ENCODE assay signal across 1 cellular context in genomic region chr6:36729169-36729549, GRCh38.
TF ChIP-seq lines count a peak whose summit lies in the region.

No MANE protein-coding gene starts in this region.

TF ChIP-seq in HEK293, 187 proteins besides CTCF, POLR2A, EP300 and RAD21:
- TF ChIP-seq ATF2 (tag by site-specific recombination; IDR thresholded peaks at IDR 0.05; ENCODE audit: low read depth), result peak; percentile 27; the same call in 1 of the 2 replicates
- no peak for TF ChIP-seq ZNF791 (tag by site-specific recombination; IDR thresholded peaks at IDR 0.05)
- no peak for TF ChIP-seq GFI1B (tag by site-specific recombination; IDR thresholded peaks at IDR 0.05)
- TF ChIP-seq ZFP3 (tag by site-specific recombination; IDR thresholded peaks at IDR 0.05; ENCODE audit: low read depth), result no peak
- TF ChIP-seq GLI4 (tag by site-specific recombination; IDR thresholded peaks at IDR 0.05), result no peak
- TF ChIP-seq, protein P1, sequence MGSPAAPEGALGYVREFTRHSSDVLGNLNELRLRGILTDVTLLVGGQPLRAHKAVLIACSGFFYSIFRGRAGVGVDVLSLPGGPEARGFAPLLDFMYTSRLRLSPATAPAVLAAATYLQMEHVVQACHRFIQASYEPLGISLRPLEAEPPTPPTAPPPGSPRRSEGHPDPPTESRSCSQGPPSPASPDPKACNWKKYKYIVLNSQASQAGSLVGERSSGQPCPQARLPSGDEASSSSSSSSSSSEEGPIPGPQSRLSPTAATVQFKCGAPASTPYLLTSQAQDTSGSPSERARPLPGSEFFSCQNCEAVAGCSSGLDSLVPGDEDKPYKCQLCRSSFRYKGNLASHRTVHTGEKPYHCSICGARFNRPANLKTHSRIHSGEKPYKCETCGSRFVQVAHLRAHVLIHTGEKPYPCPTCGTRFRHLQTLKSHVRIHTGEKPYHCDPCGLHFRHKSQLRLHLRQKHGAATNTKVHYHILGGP (tag by site-specific recombination; IDR thresholded peaks at IDR 0.05), result no peak
- TF ChIP-seq ZNF777 (tag by site-specific recombination; IDR thresholded peaks at IDR 0.05; ENCODE audit: borderline replicate concordance), result no peak
- TF ChIP-seq ZNF157 (tag by site-specific recombination; IDR thresholded peaks at IDR 0.05), result no peak
- no peak for TF ChIP-seq SETDB1 (IDR thresholded peaks at IDR 0.05; ENCODE audit: insufficient read length, low read length)
- no peak for TF ChIP-seq ZBTB17 (tag by site-specific recombination; IDR thresholded peaks at IDR 0.05)
- TF ChIP-seq ZNF580 (tag by site-specific recombination; IDR thresholded peaks at IDR 0.05), result no peak
- no peak for TF ChIP-seq IKZF3 (tag by site-specific recombination; IDR thresholded peaks at IDR 0.05)
- TF ChIP-seq, protein P2, sequence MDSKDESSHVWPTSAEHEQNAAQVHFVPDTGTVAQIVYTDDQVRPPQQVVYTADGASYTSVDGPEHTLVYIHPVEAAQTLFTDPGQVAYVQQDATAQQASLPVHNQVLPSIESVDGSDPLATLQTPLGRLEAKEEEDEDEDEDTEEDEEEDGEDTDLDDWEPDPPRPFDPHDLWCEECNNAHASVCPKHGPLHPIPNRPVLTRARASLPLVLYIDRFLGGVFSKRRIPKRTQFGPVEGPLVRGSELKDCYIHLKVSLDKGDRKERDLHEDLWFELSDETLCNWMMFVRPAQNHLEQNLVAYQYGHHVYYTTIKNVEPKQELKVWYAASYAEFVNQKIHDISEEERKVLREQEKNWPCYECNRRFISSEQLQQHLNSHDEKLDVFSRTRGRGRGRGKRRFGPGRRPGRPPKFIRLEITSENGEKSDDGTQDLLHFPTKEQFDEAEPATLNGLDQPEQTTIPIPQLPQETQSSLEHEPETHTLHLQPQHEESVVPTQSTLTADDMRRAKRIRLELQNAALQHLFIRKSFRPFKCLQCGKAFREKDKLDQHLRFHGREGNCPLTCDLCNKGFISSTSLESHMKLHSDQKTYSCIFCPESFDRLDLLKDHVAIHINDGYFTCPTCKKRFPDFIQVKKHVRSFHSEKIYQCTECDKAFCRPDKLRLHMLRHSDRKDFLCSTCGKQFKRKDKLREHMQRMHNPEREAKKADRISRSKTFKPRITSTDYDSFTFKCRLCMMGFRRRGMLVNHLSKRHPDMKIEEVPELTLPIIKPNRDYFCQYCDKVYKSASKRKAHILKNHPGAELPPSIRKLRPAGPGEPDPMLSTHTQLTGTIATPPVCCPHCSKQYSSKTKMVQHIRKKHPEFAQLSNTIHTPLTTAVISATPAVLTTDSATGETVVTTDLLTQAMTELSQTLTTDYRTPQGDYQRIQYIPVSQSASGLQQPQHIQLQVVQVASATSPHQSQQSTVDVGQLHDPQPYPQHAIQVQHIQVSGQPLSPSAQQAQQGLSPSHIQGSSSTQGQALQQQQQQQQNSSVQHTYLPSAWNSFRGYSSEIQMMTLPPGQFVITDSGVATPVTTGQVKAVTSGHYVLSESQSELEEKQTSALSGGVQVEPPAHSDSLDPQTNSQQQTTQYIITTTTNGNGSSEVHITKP (tag by site-specific recombination; IDR thresholded peaks at IDR 0.05), result peak; percentile 74
- no peak for TF ChIP-seq ZNF704 (tag by site-specific recombination; IDR thresholded peaks at IDR 0.05)
- no peak for TF ChIP-seq ZNF837 (tag by site-specific recombination; IDR thresholded peaks at IDR 0.05)
- no peak for TF ChIP-seq ZBTB1 (tag by site-specific recombination; IDR thresholded peaks at IDR 0.05)
- no peak for TF ChIP-seq ZNF302 (tag by site-specific recombination; IDR thresholded peaks at IDR 0.05; ENCODE audit: low read depth)
- TF ChIP-seq GLIS2 (tag by site-specific recombination; IDR thresholded peaks at IDR 0.05), result no peak
- TF ChIP-seq ZNF600 (tag by site-specific recombination; IDR thresholded peaks at IDR 0.05), result peak; percentile 29; the same call in 1 of the 2 replicates
- no peak for TF ChIP-seq ZNF660 (tag by site-specific recombination; IDR thresholded peaks at IDR 0.05)
- no peak for TF ChIP-seq ZBTB6 (tag by site-specific recombination; IDR thresholded peaks at IDR 0.05)
- no peak for TF ChIP-seq ZNF146 (tag by site-specific recombination; IDR thresholded peaks at IDR 0.05)
- TF ChIP-seq ZBTB21 (tag by site-specific recombination; IDR thresholded peaks at IDR 0.05), result peak; percentile 67; the same call in 1 of the 2 replicates
- no peak for TF ChIP-seq ZNF155 (tag by site-specific recombination; IDR thresholded peaks at IDR 0.05)
- no peak for TF ChIP-seq TCF7L2 (IDR thresholded peaks at IDR 0.05; ENCODE audit: borderline replicate concordance, low read depth, low read length)
- no peak for TF ChIP-seq ZNF324 (tag by site-specific recombination; IDR thresholded peaks at IDR 0.05)
- TF ChIP-seq, protein P3, sequence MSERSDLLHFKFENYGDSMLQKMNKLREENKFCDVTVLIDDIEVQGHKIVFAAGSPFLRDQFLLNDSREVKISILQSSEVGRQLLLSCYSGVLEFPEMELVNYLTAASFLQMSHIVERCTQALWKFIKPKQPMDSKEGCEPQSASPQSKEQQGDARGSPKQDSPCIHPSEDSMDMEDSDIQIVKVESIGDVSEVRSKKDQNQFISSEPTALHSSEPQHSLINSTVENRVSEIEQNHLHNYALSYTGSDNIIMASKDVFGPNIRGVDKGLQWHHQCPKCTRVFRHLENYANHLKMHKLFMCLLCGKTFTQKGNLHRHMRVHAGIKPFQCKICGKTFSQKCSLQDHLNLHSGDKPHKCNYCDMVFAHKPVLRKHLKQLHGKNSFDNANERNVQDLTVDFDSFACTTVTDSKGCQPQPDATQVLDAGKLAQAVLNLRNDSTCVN (tag by site-specific recombination; optimal IDR thresholded peaks at IDR 0.05), result no peak
- TF ChIP-seq ZBTB49 (tag by site-specific recombination; IDR thresholded peaks at IDR 0.05; ENCODE audit: low read depth), result no peak
- TF ChIP-seq ZNF707 (tag by site-specific recombination; IDR thresholded peaks at IDR 0.05), result no peak
- 0 out of 2 replicates have a peak, but pooled peaks have one; percentile 14 for TF ChIP-seq SP7 (tag by site-specific recombination; IDR thresholded peaks at IDR 0.05)
- TF ChIP-seq ZNF449 (tag by site-specific recombination; IDR thresholded peaks at IDR 0.05), result no peak
- TF ChIP-seq ZNF658 (tag by site-specific recombination; IDR thresholded peaks at IDR 0.05), result no peak
- no peak for TF ChIP-seq ZNF555 (tag by site-specific recombination; conservative IDR thresholded peaks at IDR 0.05)
- no peak for TF ChIP-seq ZNF544 (tag by site-specific recombination; IDR thresholded peaks at IDR 0.05)
- TF ChIP-seq, protein P4, sequence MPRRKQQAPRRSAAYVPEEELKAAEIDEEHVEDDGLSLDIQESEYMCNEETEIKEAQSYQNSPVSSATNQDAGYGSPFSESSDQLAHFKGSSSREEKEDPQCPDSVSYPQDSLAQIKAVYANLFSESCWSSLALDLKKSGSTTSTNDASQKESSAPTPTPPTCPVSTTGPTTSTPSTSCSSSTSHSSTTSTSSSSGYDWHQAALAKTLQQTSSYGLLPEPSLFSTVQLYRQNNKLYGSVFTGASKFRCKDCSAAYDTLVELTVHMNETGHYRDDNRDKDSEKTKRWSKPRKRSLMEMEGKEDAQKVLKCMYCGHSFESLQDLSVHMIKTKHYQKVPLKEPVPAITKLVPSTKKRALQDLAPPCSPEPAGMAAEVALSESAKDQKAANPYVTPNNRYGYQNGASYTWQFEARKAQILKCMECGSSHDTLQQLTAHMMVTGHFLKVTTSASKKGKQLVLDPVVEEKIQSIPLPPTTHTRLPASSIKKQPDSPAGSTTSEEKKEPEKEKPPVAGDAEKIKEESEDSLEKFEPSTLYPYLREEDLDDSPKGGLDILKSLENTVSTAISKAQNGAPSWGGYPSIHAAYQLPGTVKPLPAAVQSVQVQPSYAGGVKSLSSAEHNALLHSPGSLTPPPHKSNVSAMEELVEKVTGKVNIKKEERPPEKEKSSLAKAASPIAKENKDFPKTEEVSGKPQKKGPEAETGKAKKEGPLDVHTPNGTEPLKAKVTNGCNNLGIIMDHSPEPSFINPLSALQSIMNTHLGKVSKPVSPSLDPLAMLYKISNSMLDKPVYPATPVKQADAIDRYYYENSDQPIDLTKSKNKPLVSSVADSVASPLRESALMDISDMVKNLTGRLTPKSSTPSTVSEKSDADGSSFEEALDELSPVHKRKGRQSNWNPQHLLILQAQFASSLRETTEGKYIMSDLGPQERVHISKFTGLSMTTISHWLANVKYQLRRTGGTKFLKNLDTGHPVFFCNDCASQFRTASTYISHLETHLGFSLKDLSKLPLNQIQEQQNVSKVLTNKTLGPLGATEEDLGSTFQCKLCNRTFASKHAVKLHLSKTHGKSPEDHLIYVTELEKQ (tag by site-specific recombination; IDR thresholded peaks at IDR 0.05; ENCODE audit: borderline replicate concordance), result no peak
- TF ChIP-seq ZNF548 (tag by site-specific recombination; IDR thresholded peaks at IDR 0.05), result no peak
